In the genomic region with DNA sequence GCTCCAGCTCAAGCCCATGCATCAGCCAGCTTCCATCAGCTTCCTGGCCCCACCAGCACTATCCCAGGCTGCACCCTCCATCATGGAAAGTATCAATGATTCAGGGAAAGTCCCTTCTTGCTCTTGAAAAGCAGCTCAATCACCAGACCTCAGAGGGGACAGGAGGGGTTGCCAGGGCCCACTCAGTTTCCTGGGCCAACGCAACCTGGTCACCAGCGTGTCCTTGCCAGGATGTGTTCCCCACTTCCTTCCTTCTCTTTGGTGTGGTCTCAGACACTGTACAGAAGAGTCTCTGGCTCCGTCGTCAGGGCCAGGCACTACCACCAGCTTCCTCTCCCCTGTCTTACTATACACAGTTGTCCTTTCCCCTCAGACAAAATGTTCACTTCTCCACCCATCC, we compare ENCODE assay signal across 1 cellular context.
TF ChIP-seq lines count a peak whose summit lies in the region.

No MANE protein-coding gene starts in this region.

TF ChIP-seq in K562, 482 proteins besides CTCF, POLR2A, EP300 and RAD21 (continued from another document):
- TF ChIP-seq, protein P1, sequence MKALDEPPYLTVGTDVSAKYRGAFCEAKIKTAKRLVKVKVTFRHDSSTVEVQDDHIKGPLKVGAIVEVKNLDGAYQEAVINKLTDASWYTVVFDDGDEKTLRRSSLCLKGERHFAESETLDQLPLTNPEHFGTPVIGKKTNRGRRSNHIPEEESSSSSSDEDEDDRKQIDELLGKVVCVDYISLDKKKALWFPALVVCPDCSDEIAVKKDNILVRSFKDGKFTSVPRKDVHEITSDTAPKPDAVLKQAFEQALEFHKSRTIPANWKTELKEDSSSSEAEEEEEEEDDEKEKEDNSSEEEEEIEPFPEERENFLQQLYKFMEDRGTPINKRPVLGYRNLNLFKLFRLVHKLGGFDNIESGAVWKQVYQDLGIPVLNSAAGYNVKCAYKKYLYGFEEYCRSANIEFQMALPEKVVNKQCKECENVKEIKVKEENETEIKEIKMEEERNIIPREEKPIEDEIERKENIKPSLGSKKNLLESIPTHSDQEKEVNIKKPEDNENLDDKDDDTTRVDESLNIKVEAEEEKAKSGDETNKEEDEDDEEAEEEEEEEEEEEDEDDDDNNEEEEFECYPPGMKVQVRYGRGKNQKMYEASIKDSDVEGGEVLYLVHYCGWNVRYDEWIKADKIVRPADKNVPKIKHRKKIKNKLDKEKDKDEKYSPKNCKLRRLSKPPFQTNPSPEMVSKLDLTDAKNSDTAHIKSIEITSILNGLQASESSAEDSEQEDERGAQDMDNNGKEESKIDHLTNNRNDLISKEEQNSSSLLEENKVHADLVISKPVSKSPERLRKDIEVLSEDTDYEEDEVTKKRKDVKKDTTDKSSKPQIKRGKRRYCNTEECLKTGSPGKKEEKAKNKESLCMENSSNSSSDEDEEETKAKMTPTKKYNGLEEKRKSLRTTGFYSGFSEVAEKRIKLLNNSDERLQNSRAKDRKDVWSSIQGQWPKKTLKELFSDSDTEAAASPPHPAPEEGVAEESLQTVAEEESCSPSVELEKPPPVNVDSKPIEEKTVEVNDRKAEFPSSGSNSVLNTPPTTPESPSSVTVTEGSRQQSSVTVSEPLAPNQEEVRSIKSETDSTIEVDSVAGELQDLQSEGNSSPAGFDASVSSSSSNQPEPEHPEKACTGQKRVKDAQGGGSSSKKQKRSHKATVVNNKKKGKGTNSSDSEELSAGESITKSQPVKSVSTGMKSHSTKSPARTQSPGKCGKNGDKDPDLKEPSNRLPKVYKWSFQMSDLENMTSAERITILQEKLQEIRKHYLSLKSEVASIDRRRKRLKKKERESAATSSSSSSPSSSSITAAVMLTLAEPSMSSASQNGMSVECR (CRISPR knock-in tag; IDR thresholded peaks at IDR 0.05) = no peak
